Comparison of ENCODE assay signal across 10 cellular contexts in genomic region chr2:24435391-24436316, GRCh38. TPM values are rescaled to one million over a fixed set of nuclear protein-coding genes. Genes with fewer than 3 reads are reported as not detected.
DNase-seq lines count a peak whose midpoint lies in the region; ATAC-seq and TF ChIP-seq lines count a peak whose summit lies in the region.
"Had no signal": no experiment of that assay in that cellular context is flagged by ENCODE, and none has a peak within 500 bp of the region (broad histone marks: within the 10 kb centered on the region; RNA-seq: fewer than 3 reads in every experiment).

No MANE protein-coding gene starts in this region.

- H2BK15ac ChIP-seq in IMR-90 (ENCODE audit: low read depth, low read length): no peak overlapping the region

- CTCF ChIA-PET in IMR-90 (lab: Yijun Ruan, JAX): interaction anchor here (0.6 kb wide), 3 partner anchors 55 to 640 kb away, joined by 3 to 4 read pairs (median 4); no protein-coding TSS in a partner anchor

- no CpG with 5 or more reads among the region's 13 CpGs for WGBS in IMR-90 (ENCODE audit: extremely low coverage in 2 of 2, insufficient read length in 1 of 2), 2 experiments
- WGBS in smooth muscle cell (ENCODE audit: low lambda C conversion rate): 66% methylated on average over 13 of the region's 13 CpGs

- H3K36me3 Mint-ChIP-seq in brain: no peaks in the 10 kb centered on the region
- no peaks in the 10 kb centered on the region for H3K36me3 Mint-ChIP-seq in activated naive CD8-positive, alpha-beta T cell treated with anti-CD3 and anti-CD28 coated beads for 36 hours

- no peak overlapping the region for H3K27ac ChIP-seq in IMR-90 (ENCODE audit: insufficient read depth, low read length)
- H3K27ac ChIP-seq in smooth muscle cell (ENCODE audit: low read depth): no peak overlapping the region

- peak; percentile 65 for DNase-seq in IMR-90
- peak; percentile 71 for DNase-seq in left kidney (ENCODE audit: low read depth, low spot score)
- no peak for DNase-seq in smooth muscle cell (lab: John Stamatoyannopoulos, UW; ENCODE audit: unreplicated experiment)
- no peak for DNase-seq in activated CD4-positive, alpha-beta T cell treated with anti-CD3 and anti-CD28 coated beads, Interleukin-2, amount 50 U/mL, for 1 hour
- no peak for DNase-seq in activated naive CD8-positive, alpha-beta T cell treated with anti-CD3 and anti-CD28 coated beads for 36 hours
- DNase-seq: activated CD4-positive, alpha-beta T cell treated with anti-CD3 and anti-CD28 coated beads for 36 hours had no signal

- no peak overlapping the region for H4K5ac ChIP-seq in IMR-90 (ENCODE audit: low read depth, low read length)

- H3K4me1 ChIP-seq in IMR-90 (ENCODE audit: control insufficient read depth, insufficient read depth, low read length) (no peaks in the 10 kb centered on the region), smooth muscle cell (ENCODE audit: low read depth) (no peaks in the 10 kb centered on the region)

- intact Hi-C loops in IMR-90 (cut with micrococcal nuclease): no loop called here

- H3K27ac Mint-ChIP-seq in brain: peak overlapping the region; percentile 72 to 96 (median 85)
- no peak overlapping the region for H3K27ac Mint-ChIP-seq in activated naive CD8-positive, alpha-beta T cell treated with anti-CD3 and anti-CD28 coated beads for 36 hours
- H3K27ac Mint-ChIP-seq: activated CD4-positive, alpha-beta T cell treated with anti-CD3 and anti-CD28 coated beads for 36 hours; stimulated activated naive CD8-positive, alpha-beta T cell treated with anti-CD3 and anti-CD28 coated beads, Interleukin-15, Interleukin-2, amounts not matched to agents 100 ng/mL and 50 ng/mL, for 24 hours had no signal

- no peak overlapping the region for H3K14ac ChIP-seq in IMR-90 (replicated peaks; ENCODE audit: low read depth, low read length)

- peak overlapping the region; percentile 16 for H2AFZ ChIP-seq in IMR-90 (replicated peaks; ENCODE audit: low read length, poor library complexity)
- H2AFZ ChIP-seq in smooth muscle cell (ENCODE audit: low read depth): peak overlapping the region; percentile 64

- H2AK9ac ChIP-seq in IMR-90 (replicated peaks; ENCODE audit: low read depth, low read length, poor library complexity): no peak overlapping the region

- POLR2A ChIA-PET in IMR-90 (lab: Charles Lee; ENCODE audit: unreplicated experiment): no interaction called here

- no peak overlapping the region for H3K23ac ChIP-seq in IMR-90 (ENCODE audit: low read depth, low read length)

- dilution Hi-C loops in IMR-90 (cut with HindIII; ENCODE audit: low sequenced_read_pairs, unreplicated experiment): no loop called here

- no peak overlapping the region for H3K4me3 ChIP-seq in IMR-90 (ENCODE audit: insufficient read depth, low read depth, low read length)
- no peak overlapping the region for H3K4me3 ChIP-seq in smooth muscle cell

- H3K4me2 ChIP-seq in IMR-90 (ENCODE audit: low read depth, low read length) (no peak overlapping the region; the same call in 1 of the 2 replicates), smooth muscle cell (peak overlapping the region; percentile 47)

- H3K4me3 Mint-ChIP-seq in brain: peak overlapping the region; percentile 37 to 74 (median 62)
- no peak overlapping the region for H3K4me3 Mint-ChIP-seq in activated naive CD8-positive, alpha-beta T cell treated with anti-CD3 and anti-CD28 coated beads for 36 hours
- H3K4me3 Mint-ChIP-seq: activated CD4-positive, alpha-beta T cell treated with anti-CD3 and anti-CD28 coated beads for 36 hours; stimulated activated naive CD8-positive, alpha-beta T cell treated with anti-CD3 and anti-CD28 coated beads, Interleukin-15, Interleukin-2, amounts not matched to agents 100 ng/mL and 50 ng/mL, for 24 hours had no signal

- peaks cover 42% of the 10 kb centered on the region for H3K4me1 Mint-ChIP-seq in brain
- H3K4me1 Mint-ChIP-seq in activated naive CD8-positive, alpha-beta T cell treated with anti-CD3 and anti-CD28 coated beads for 36 hours: no peaks in the 10 kb centered on the region
- H3K4me1 Mint-ChIP-seq: activated CD4-positive, alpha-beta T cell treated with anti-CD3 and anti-CD28 coated beads for 36 hours had no signal

- H2AK5ac ChIP-seq in IMR-90 (ENCODE audit: low read depth, low read length): no peak overlapping the region

- H4K20me1 ChIP-seq in IMR-90 (ENCODE audit: insufficient read depth, low read length) (no peaks in the 10 kb centered on the region), smooth muscle cell (ENCODE audit: low read depth) (no peaks in the 10 kb centered on the region)

- H2BK120ac ChIP-seq in IMR-90 (ENCODE audit: low read depth, low read length): no peak overlapping the region

- no peaks in the 10 kb centered on the region for H3K79me1 ChIP-seq in IMR-90 (ENCODE audit: low read depth in 1 of 2, low read length in 2 of 2)

- peaks cover 9% of the 10 kb centered on the region for H3K27me3 Mint-ChIP-seq in brain
- H3K27me3 Mint-ChIP-seq in activated naive CD8-positive, alpha-beta T cell treated with anti-CD3 and anti-CD28 coated beads for 36 hours: no peaks in the 10 kb centered on the region
- H3K27me3 Mint-ChIP-seq: activated CD4-positive, alpha-beta T cell treated with anti-CD3 and anti-CD28 coated beads for 36 hours; stimulated activated naive CD8-positive, alpha-beta T cell treated with anti-CD3 and anti-CD28 coated beads, Interleukin-15, Interleukin-2, amounts not matched to agents 100 ng/mL and 50 ng/mL, for 24 hours had no signal

- ATAC-seq in IMR-90 (ENCODE audit: low read depth) (peak; percentile 65), HG03442 (IDR thresholded peaks at IDR 0.05; ENCODE audit: unreplicated experiment) (no peak), HG02970 (IDR thresholded peaks at IDR 0.05; ENCODE audit: low FRiP score, unreplicated experiment) (no peak)
- ATAC-seq: activated CD4-positive, alpha-beta T cell treated with anti-CD3 and anti-CD28 coated beads for 36 hours had no signal

- H3K9me3 ChIP-seq in IMR-90 (ENCODE audit: control insufficient read depth, insufficient read depth, low read length) (no peaks in the 10 kb centered on the region), smooth muscle cell (replicated peaks; ENCODE audit: low read depth) (no peaks in the 10 kb centered on the region)

- H2BK5ac ChIP-seq in IMR-90 (ENCODE audit: low read depth, low read length, poor library complexity, severe bottlenecking): no peak overlapping the region

- no peak overlapping the region for H4K8ac ChIP-seq in IMR-90 (ENCODE audit: low read depth in 2 of 2, low read length in 2 of 2)

- BruUV-seq in IMR-90 (replicated peaks; lab: Mats Ljungman, UMichigan): no TSS peak

- no peaks in the 10 kb centered on the region; the same call in none of the 2 replicates for H3K27me3 ChIP-seq in IMR-90 (ENCODE audit: control insufficient read depth, insufficient read depth, low read length)
- H3K27me3 ChIP-seq in smooth muscle cell (ENCODE audit: low read depth): no peaks in the 10 kb centered on the region

- TF ChIP-seq POLR2A in IMR-90 (IDR thresholded peaks at IDR 0.05; ENCODE audit: low read depth, low read length): no peak

- no peak overlapping the region for H4K91ac ChIP-seq in IMR-90 (ENCODE audit: insufficient read depth, low read depth, low read length)

- H3K36me3 ChIP-seq in IMR-90 (ENCODE audit: control insufficient read depth, insufficient read depth, low read length) (no peaks in the 10 kb centered on the region), smooth muscle cell (ENCODE audit: low read depth) (no peaks in the 10 kb centered on the region)

- in situ Hi-C loops in IMR-90 (cut with MboI; ENCODE audit: low sequenced_read_pairs): no loop called here

- TF ChIP-seq RAD21 in IMR-90 (IDR thresholded peaks at IDR 0.05; ENCODE audit: low read length): no peak

- no peak overlapping the region for H3K4ac ChIP-seq in IMR-90 (ENCODE audit: low read depth, low read length)

- H2BK20ac ChIP-seq in IMR-90 (ENCODE audit: low read depth, low read length): no peak overlapping the region

- H3K18ac ChIP-seq in IMR-90 (ENCODE audit: low read depth, low read length): no peak overlapping the region

- H3K9ac ChIP-seq in IMR-90 (ENCODE audit: low read depth, low read length): no peak overlapping the region
- H3K9ac ChIP-seq in smooth muscle cell (ENCODE audit: low read depth): no peak overlapping the region

- no peaks in the 10 kb centered on the region for H3F3A ChIP-seq in smooth muscle cell (ENCODE audit: low read depth)

- no peaks in the 10 kb centered on the region for H3K79me2 ChIP-seq in smooth muscle cell (ENCODE audit: low read depth)

- no peak for TF ChIP-seq CTCF in IMR-90 (conservative IDR thresholded peaks at IDR 0.05; ENCODE audit: low read depth, low read length)
- no peak for TF ChIP-seq CTCF in brain (conservative IDR thresholded peaks at IDR 0.05)
- TF ChIP-seq CTCF in smooth muscle cell (IDR thresholded peaks at IDR 0.05; ENCODE audit: borderline replicate concordance, insufficient read depth, poor library complexity, severe bottlenecking): no peak

- no peak overlapping the region for H3K56ac ChIP-seq in IMR-90 (ENCODE audit: extremely low read depth, insufficient read depth, low read length)

- H3K9me3 Mint-ChIP-seq in brain: no peaks in the 10 kb centered on the region
- no peaks in the 10 kb centered on the region for H3K9me3 Mint-ChIP-seq in activated naive CD8-positive, alpha-beta T cell treated with anti-CD3 and anti-CD28 coated beads for 36 hours
- H3K9me3 Mint-ChIP-seq: stimulated activated naive CD8-positive, alpha-beta T cell treated with anti-CD3 and anti-CD28 coated beads, Interleukin-15, Interleukin-2, amounts not matched to agents 100 ng/mL and 50 ng/mL, for 24 hours had no signal

- no peaks in the 10 kb centered on the region for H3K9me1 ChIP-seq in IMR-90 (ENCODE audit: insufficient read depth, low read length)

TF ChIP-seq in IMR-90, 13 proteins besides CTCF, POLR2A, EP300 and RAD21 (continues in another document):
- TF ChIP-seq NFE2L2 (IDR thresholded peaks at IDR 0.05; ENCODE audit: low read depth, low read length) (no peak), USF2 (IDR thresholded peaks at IDR 0.05; ENCODE audit: low read depth, low read length) (no peak), MAZ (IDR thresholded peaks at IDR 0.05; ENCODE audit: borderline replicate concordance, low read depth, low read length) (no peak), RCOR1 (IDR thresholded peaks at IDR 0.05; ENCODE audit: insufficient replicate concordance, low read length) (no peak)

RNA-seq across cellular contexts. Expression of gene NCOA1, which starts 55.4 kb away (rescaled TPM):
- total RNA-seq in IMR-90 (2012; rRNA removed) (11.3 and 13.1 TPM in 2 replicates), smooth muscle cell (11.2 and 21.0 TPM in 2 replicates)
- polyA plus RNA-seq in IMR-90 (2012; rRNA removed) (6.7 and 6.9 TPM in 2 replicates), brain (ENCODE audit: insufficient read depth, low read depth, low replicate concordance) (37.4 TPM), smooth muscle cell (8.5 and 9.7 TPM in 2 replicates)
- polyA plus RNA-seq in IMR-90 (2012; cell fraction: cytosol; rRNA removed): 2.2 and 2.7 TPM in 2 replicates
- 3.8 and 13.9 TPM in 2 replicates for polyA plus RNA-seq in IMR-90 (2012; cell fraction: nucleus; rRNA removed; ENCODE audit: low replicate concordance)
- 10 to 100 TPM; 19.2 to 20.2 TPM for total RNA-seq in activated naive CD8-positive, alpha-beta T cell treated with anti-CD3 and anti-CD28 coated beads for 36 hours

Comparison
In these comparisons a context has a peak if more than half of its experiments do, and no peak if none do; other contexts are left out.
1. DNase-seq: peak in IMR-90 (single experiment) and left kidney (single experiment); none in smooth muscle cell (single experiment), activated CD4-positive, alpha-beta T cell treated with anti-CD3 and anti-CD28 coated beads, Interleukin-2, amount 50 U/mL, for 1 hour (single experiment) and activated naive CD8-positive, alpha-beta T cell treated with anti-CD3 and anti-CD28 coated beads for 36 hours (single experiment).